ENCODE assay signal across 20 cellular contexts in the genomic region with DNA sequence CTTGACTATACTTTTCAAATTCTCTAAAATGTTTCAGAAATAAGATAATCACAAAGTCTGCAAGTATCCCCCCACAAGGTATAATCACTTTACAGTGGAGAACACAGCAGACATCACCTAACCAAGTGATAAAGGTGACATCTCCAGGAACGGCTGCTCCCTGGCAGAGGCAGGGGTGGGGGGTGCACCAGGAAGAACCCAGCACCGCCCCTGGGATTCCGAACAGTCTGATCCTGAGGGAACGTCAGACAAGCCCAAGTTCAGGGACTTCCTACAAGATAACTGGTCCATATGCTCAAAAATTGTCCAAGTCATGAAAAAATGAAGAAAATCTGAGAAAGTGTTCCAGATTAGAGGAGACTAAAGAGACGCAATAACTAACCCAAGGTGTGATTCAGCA.
"Had no signal": no experiment of that assay in that cellular context is flagged by ENCODE, and none has a peak within 500 bp of the region (broad histone marks: within the 10 kb centered on the region; RNA-seq: fewer than 3 reads in every experiment).

No MANE protein-coding gene starts in this region.

- H3K36me3 Mint-ChIP-seq: activated naive CD4-positive, alpha-beta T cell treated with anti-CD3 and anti-CD28 coated beads, Interleukin-2, amount 10 ng/mL, durations not matched to agents 7 days and 5 days; brain; stimulated activated memory B cell treated with anti-CD40 and anti-IgM and Interleukin-4, amounts not matched to agents 10 μg/mL and 1 μg/mL and 100 μg/mL, for 72 hours had no signal

- H3K9me3 ChIP-seq: lower lobe of right lung, neutrophil, spleen, tibial artery, uterus had no signal

- H3K36me3 ChIP-seq: lower lobe of right lung, neutrophil, spleen, tibial artery, uterus had no signal

- H3K4me3 Mint-ChIP-seq: activated naive CD4-positive, alpha-beta T cell treated with anti-CD3 and anti-CD28 coated beads, Interleukin-2, amount 10 ng/mL, durations not matched to agents 7 days and 5 days; activated naive CD8-positive, alpha-beta T cell treated with anti-CD3 and anti-CD28 coated beads, Interleukin-2, amount 50 U/mL, for 24 hours; stimulated activated memory B cell treated with anti-CD40 and anti-IgM and Interleukin-4, amounts not matched to agents 10 μg/mL and 1 μg/mL and 100 μg/mL, for 72 hours; T-helper 1 cell treated with Interleukin-12 subunit alpha and Interleukin-12 subunit beta and Interleukin-4 antibody, amounts not matched to agents 30 μg/mL and 1 μg/mL, for 36 hours had no signal

- H3K4me3 ChIP-seq: lower lobe of right lung, spleen, tibial artery, uterus had no signal

- H3K27ac ChIP-seq: neutrophil, parathyroid adenoma had no signal

- H3K9ac ChIP-seq: parathyroid adenoma had no signal

- H3K79me2 ChIP-seq: parathyroid adenoma had no signal

- H3K27me3 ChIP-seq: uterus had no signal

- ATAC-seq: activated CD4-positive, CD25-positive, alpha-beta regulatory T cell treated with anti-CD3 and anti-CD28 coated beads, Interleukin-2, amount 50 U/mL, for 24 hours; activated naive CD8-positive, alpha-beta T cell treated with anti-CD3 and anti-CD28 coated beads, Interleukin-2, amount 50 U/mL, for 24 hours; left colon; lower lobe of right lung; stimulated activated memory B cell treated with anti-CD40 and anti-IgM and Interleukin-4, amounts not matched to agents 10 μg/mL and 1 μg/mL and 100 μg/mL, for 72 hours had no signal

- H3K9me3 Mint-ChIP-seq: activated naive CD4-positive, alpha-beta T cell treated with anti-CD3 and anti-CD28 coated beads, Interleukin-2, amount 10 ng/mL, durations not matched to agents 7 days and 5 days; activated naive CD8-positive, alpha-beta T cell treated with anti-CD3 and anti-CD28 coated beads, Interleukin-2, amount 50 U/mL, for 24 hours; stimulated activated memory B cell treated with anti-CD40 and anti-IgM and Interleukin-4, amounts not matched to agents 10 μg/mL and 1 μg/mL and 100 μg/mL, for 72 hours; T-helper 1 cell treated with Interleukin-12 subunit alpha and Interleukin-12 subunit beta and Interleukin-4 antibody, amounts not matched to agents 30 μg/mL and 1 μg/mL, for 36 hours had no signal

- H3K27ac Mint-ChIP-seq: activated naive CD4-positive, alpha-beta T cell treated with anti-CD3 and anti-CD28 coated beads, Interleukin-2, amount 10 ng/mL, durations not matched to agents 7 days and 5 days; activated naive CD8-positive, alpha-beta T cell treated with anti-CD3 and anti-CD28 coated beads, Interleukin-2, amount 50 U/mL, for 24 hours; stimulated activated memory B cell treated with anti-CD40 and anti-IgM and Interleukin-4, amounts not matched to agents 10 μg/mL and 1 μg/mL and 100 μg/mL, for 72 hours; T-helper 1 cell treated with Interleukin-12 subunit alpha and Interleukin-12 subunit beta and Interleukin-4 antibody, amounts not matched to agents 30 μg/mL and 1 μg/mL, for 36 hours had no signal

- H3K4me1 ChIP-seq: parathyroid adenoma, uterus had no signal

- H2AFZ ChIP-seq: parathyroid adenoma had no signal

- DNase-seq: activated CD4-positive, alpha-beta T cell treated with anti-CD3 and anti-CD28 coated beads, Interleukin-2, amount 50 U/mL, for 1 hour; activated CD8-positive, alpha-beta memory T cell treated with anti-CD3 and anti-CD28 coated beads for 24 hours; activated CD8-positive, alpha-beta memory T cell treated with anti-CD3 and anti-CD28 coated beads, Interleukin-2, amount 50 U/mL, for 48 hours; activated effector memory CD4-positive, alpha-beta T cell treated with Interleukin-2 at 50 U/mL for 16 hours; activated naive CD4-positive, alpha-beta T cell treated with anti-CD3 and anti-CD28 coated beads, Interleukin-2, amount 10 ng/mL, durations not matched to agents 7 days and 5 days; activated naive CD8-positive, alpha-beta T cell treated with anti-CD3 and anti-CD28 coated beads, Interleukin-2, amount 50 U/mL, for 24 hours; activated T-cell treated with anti-CD3 and anti-CD28 coated beads, Interleukin-2, amount 50 U/mL, for 48 hours; foreskin melanocyte; lower lobe of right lung; spleen; stimulated activated CD4-positive, alpha-beta T cell treated with anti-CD3 and anti-CD28 coated beads, Interleukin-4, amount 100 ng/mL, for 4 hours had no signal
